In the genomic region with DNA sequence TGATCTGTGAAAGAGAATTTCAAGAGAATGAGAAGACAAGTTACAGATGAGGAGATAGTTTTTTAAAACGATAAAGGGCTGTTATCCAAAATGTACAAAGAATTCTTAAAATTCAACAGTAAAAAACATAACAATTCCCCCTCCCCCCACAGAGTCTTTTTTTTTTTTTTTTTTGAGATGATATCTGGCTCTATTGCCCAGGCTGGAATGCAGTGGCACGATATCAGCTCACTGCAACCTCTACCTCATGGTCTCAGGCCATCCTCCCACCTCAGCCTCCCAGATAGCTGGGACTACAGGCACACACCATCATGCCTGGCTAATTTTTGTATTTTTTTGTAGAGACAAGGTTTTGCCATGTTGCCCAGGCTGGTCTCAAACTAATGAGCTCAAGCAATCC, we compare ENCODE assay signal across 4 cellular contexts. TPM values are rescaled to one million over a fixed set of nuclear protein-coding genes. Genes with fewer than 3 reads are reported as not detected.
"Had no signal": no experiment of that assay in that cellular context is flagged by ENCODE, and none has a peak within 500 bp of the region (broad histone marks: within the 10 kb centered on the region; RNA-seq: fewer than 3 reads in every experiment).

No MANE protein-coding gene starts in this region.

RNA-seq across cellular contexts. Expression of a gene that starts 21.7 kb away (rescaled TPM):
- total RNA-seq: GM23248, H7, H9, HFFc6 had no signal
- polyA plus RNA-seq: GM23248 had no signal
